In the genomic region with DNA sequence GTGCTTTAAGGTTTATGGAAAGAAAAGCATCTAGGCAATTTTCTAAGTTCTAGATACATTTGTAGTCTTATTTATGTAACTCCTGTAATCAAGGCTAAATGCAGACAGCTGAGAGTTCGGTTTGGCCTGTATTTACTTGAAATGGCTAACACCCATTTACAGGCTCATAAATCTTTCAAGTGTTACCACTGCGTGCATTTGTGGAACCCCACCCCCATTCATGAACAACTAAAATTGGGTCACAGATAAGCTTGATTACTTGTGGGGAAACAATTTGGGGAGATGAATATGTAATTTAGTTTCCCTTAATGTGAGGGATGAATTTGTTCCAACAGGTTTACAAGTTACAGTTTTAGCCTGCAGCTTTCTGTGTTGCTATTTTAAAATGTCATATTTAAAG, we compare ENCODE assay signal across 26 cellular contexts.
DNase-seq lines count a peak whose midpoint lies in the region; TF ChIP-seq lines count a peak whose summit lies in the region.
"Had no signal": no experiment of that assay in that cellular context is flagged by ENCODE, and none has a peak within 500 bp of the region (broad histone marks: within the 10 kb centered on the region; RNA-seq: fewer than 3 reads in every experiment).

No MANE protein-coding gene starts in this region.

- intact Hi-C loops in colonic mucosa (cut with DNase I) (no loop called here), stomach (cut with DNase I; ENCODE audit: low total_unique reads) (no loop called here)

- H3K27ac ChIP-seq in colonic mucosa (peak overlapping the region; percentile 14), stomach (peak overlapping the region in 3 of 5 donors; percentile 63 to 74 (median 65))
- H3K27ac ChIP-seq: 22Rv1, RWPE1, spleen had no signal

- 11 to 39% (median 19%) methylated on average over 2 of the region's 2 CpGs for WGBS in stomach, 5 donors

- TF ChIP-seq EP300 in stomach (IDR thresholded peaks at IDR 0.05) = no peak

- TF ChIP-seq CTCF in colonic mucosa (IDR thresholded peaks at IDR 0.05) = no peak
- no peak for TF ChIP-seq CTCF in stomach (IDR thresholded peaks at IDR 0.05)
- no peak for TF ChIP-seq CTCF in GM13976 (IDR thresholded peaks at IDR 0.05; ENCODE audit: borderline replicate concordance, control extremely low read depth, extremely low read depth, insufficient read depth, missing control alignments)

- TF ChIP-seq POLR2A in stomach (IDR thresholded peaks at IDR 0.05) = no peak

- H3K4me1 ChIP-seq in colonic mucosa (peaks cover 7% of the 10 kb centered on the region), stomach (peaks cover 32 to 86% (median 60%) of the 10 kb centered on the region in 4 donors)
- H3K4me1 ChIP-seq: spleen had no signal

- no peaks in the 10 kb centered on the region for H3K36me3 ChIP-seq in colonic mucosa
- H3K36me3 ChIP-seq in stomach = no peaks in the 10 kb centered on the region
- H3K36me3 ChIP-seq: spleen had no signal

- H3K9me3 ChIP-seq in colonic mucosa = no peaks in the 10 kb centered on the region
- no peaks in the 10 kb centered on the region for H3K9me3 ChIP-seq in stomach
- H3K9me3 ChIP-seq: spleen had no signal

- DNase-seq in DMS153 (lab: John Stamatoyannopoulos, UW) (peak; percentile 13), DMS153 treated with DMSO at 0.1 percent for 48 hours (lab: John Stamatoyannopoulos, UW; ENCODE audit: unreplicated experiment) (no peak), NCI-H1436 treated with DMSO at 0.1 percent for 48 hours (lab: John Stamatoyannopoulos, UW) (peak; percentile 82), colonic mucosa (peak; percentile 60), stomach (no peak), DMS 273 (lab: John Stamatoyannopoulos, UW; ENCODE audit: unreplicated experiment) (no peak), SW 1271 (lab: John Stamatoyannopoulos, UW) (no peak), GM13976 (ENCODE audit: low spot score) (no peak)
- DNase-seq: activated CD4-positive, alpha-beta memory T cell treated with anti-CD3 and anti-CD28 coated beads, Interleukin-2, amount 10 ng/mL, durations not matched to agents 7 days and 5 days; activated CD4-positive, CD25-positive, alpha-beta regulatory T cell treated with anti-CD3 and anti-CD28 coated beads, Interleukin-2, amount 50 U/mL, for 72 hours; activated CD8-positive, alpha-beta memory T cell treated with anti-CD3 and anti-CD28 coated beads, Interleukin-2, amount 50 U/mL, for 48 hours; activated naive CD4-positive, alpha-beta T cell treated with anti-CD3 and anti-CD28 coated beads, Interleukin-2, amount 10 ng/mL, durations not matched to agents 7 days and 5 days; amniotic stem cell; Calu3; effector CD4-positive, alpha-beta T cell; glutamatergic neuron; islet precursor cell; MM.1S; NCI-H187; NCI-H526 treated with DMSO at 0.1 percent for 48 hours; retina; spleen; stimulated activated CD4-positive, alpha-beta T cell treated with anti-CD3 and anti-CD28 coated beads, Interleukin-2, amount 100 ng/mL, for 48 hours; substantia nigra had no signal

- H3K27me3 ChIP-seq in colonic mucosa = no peaks in the 10 kb centered on the region
- no peaks in the 10 kb centered on the region for H3K27me3 ChIP-seq in stomach
- H3K27me3 ChIP-seq: spleen had no signal

- H3K4me3 ChIP-seq in colonic mucosa (no peak overlapping the region), stomach (no peak overlapping the region)
- H3K4me3 ChIP-seq: spleen had no signal

- no peak overlapping the region for H3K9ac ChIP-seq in colonic mucosa (ENCODE audit: low read depth in 2 of 2, low read length in 2 of 2)

- in situ Hi-C loops in GM13976 (cut with MboI; ENCODE audit: low sequenced_read_pairs, unreplicated experiment) = no loop called here

Comparison
In these comparisons a context has a peak if more than half of its experiments do, and no peak if none do; other contexts are left out.
1. DNase-seq: peak in DMS153 (single experiment), NCI-H1436 treated with DMSO at 0.1 percent for 48 hours (single experiment) and colonic mucosa (single experiment); none in DMS153 treated with DMSO at 0.1 percent for 48 hours (single experiment), stomach (single experiment), DMS 273 (single experiment), SW 1271 (0 of 2) and GM13976 (single experiment).